In genomic region chr2:113692698-113693428, GRCh38 we compare ENCODE assay signal across 8 cellular contexts.
DNase-seq lines count a peak whose midpoint lies in the region; ATAC-seq, FAIRE-seq and TF ChIP-seq lines count a peak whose summit lies in the region.

No MANE protein-coding gene starts in this region.

- ATAC-seq in GM18498 (IDR thresholded peaks at IDR 0.05; ENCODE audit: unreplicated experiment) = peak; percentile 75
- ATAC-seq in GM21528 (IDR thresholded peaks at IDR 0.05; ENCODE audit: low FRiP score, unreplicated experiment) = peak; percentile 80
- ATAC-seq in left lung = no peak

- intact Hi-C loops in left lung (cut with DNase I) = no loop called here

- peaks cover 11% of the 10 kb centered on the region for H3K4me1 ChIP-seq in effector memory CD4-positive, alpha-beta T cell (ENCODE audit: control insufficient read depth, insufficient read depth, low read length, poor library complexity, severe bottlenecking)
- H3K4me1 ChIP-seq in left lung = peaks cover 0 to 4% of the 10 kb centered on the region in 2 donors

- TF ChIP-seq CTCF in HL-60 (IDR thresholded peaks at IDR 0.05; ENCODE audit: insufficient read depth, low read length) (no peak), left lung (IDR thresholded peaks at IDR 0.05) (no peak)

- no peak for TF ChIP-seq POLR2A in H54 (IDR thresholded peaks at IDR 0.05; ENCODE audit: low read depth, low read length)

- FAIRE-seq in urothelium cell line (lab: Jason Lieb, UNC) (no peak), H54 (lab: Jason Lieb, UNC) (no peak)

- no peaks in the 10 kb centered on the region for H3K9me3 ChIP-seq in effector memory CD4-positive, alpha-beta T cell (ENCODE audit: control insufficient read depth, low read length)
- no peaks in the 10 kb centered on the region for H3K9me3 ChIP-seq in left lung

- H3K4me3 ChIP-seq in HL-60 (replicated peaks; ENCODE audit: insufficient read depth, low read length) (no peak overlapping the region), left lung (no peak overlapping the region)
- H3K4me3 ChIP-seq in effector memory CD4-positive, alpha-beta T cell (ENCODE audit: insufficient read depth, low read depth, low read length, poor library complexity, severe bottlenecking) = peak overlapping the region; percentile 18

- H3K27me3 ChIP-seq in HL-60 (ENCODE audit: insufficient read depth, poor library complexity, severe bottlenecking) (no peaks in the 10 kb centered on the region), left lung (no peaks in the 10 kb centered on the region)
- no peaks in the 10 kb centered on the region for H3K27me3 ChIP-seq in effector memory CD4-positive, alpha-beta T cell (replicated peaks; ENCODE audit: control insufficient read depth, insufficient read depth, low read length, poor library complexity, severe bottlenecking)

- no peaks in the 10 kb centered on the region for H3K36me3 ChIP-seq in effector memory CD4-positive, alpha-beta T cell (ENCODE audit: control insufficient read depth, insufficient read depth, low read length)
- H3K36me3 ChIP-seq in left lung = no peaks in the 10 kb centered on the region

- DNase-seq in HL-60 (ENCODE audit: low read depth in 1 of 2, low spot score in 1 of 2) = no peak
- DNase-seq in effector memory CD4-positive, alpha-beta T cell = no peak
- DNase-seq in left lung = no peak
- DNase-seq in urothelium cell line (ENCODE audit: low spot score) = no peak
- no peak for DNase-seq in NCI-H146 treated with DMSO at 0.1 percent for 48 hours (lab: John Stamatoyannopoulos, UW; ENCODE audit: unreplicated experiment)
- DNase-seq in H54 (ENCODE audit: insufficient read length, low spot score) = no peak

- H3K27ac ChIP-seq in HL-60 (replicated peaks) = peak overlapping the region; percentile 73
- H3K27ac ChIP-seq in effector memory CD4-positive, alpha-beta T cell (ENCODE audit: insufficient read depth, low read length, poor library complexity, severe bottlenecking) = no peak overlapping the region
- no peak overlapping the region for H3K27ac ChIP-seq in left lung
